Comparison of ENCODE assay signal across 8 cellular contexts in genomic region chr11:73314121-73314948, GRCh38. TPM values are rescaled to one million over a fixed set of nuclear protein-coding genes. Genes with fewer than 3 reads are reported as not detected.
A peak's percentile ranks its signal among the peaks of the same experiment; 100 is the strongest.
DNase-seq lines count a peak whose midpoint lies in the region; ATAC-seq, FAIRE-seq and TF ChIP-seq lines count a peak whose summit lies in the region.

No MANE protein-coding gene starts in this region.

- H3K27me3 Mint-ChIP-seq in activated T-helper 2 cell treated with anti-CD3 and anti-CD28 coated beads, Interferon-gamma antibody, Interleukin-2, Interleukin-4, amounts not matched to agents 10 μg/mL and 5 μg/mL and 100 μg/mL, durations not matched to agents 14 hours and 24 hours and 36 hours (ENCODE audit: low read depth), result peaks cover 24% of the 10 kb centered on the region

- intact Hi-C loops in sigmoid colon (cut with DNase I), result no loop called here
- intact Hi-C loops in activated T-helper 2 cell treated with anti-CD3 and anti-CD28 coated beads, Interferon-gamma antibody, Interleukin-2, Interleukin-4, amounts not matched to agents 10 μg/mL and 5 μg/mL and 100 μg/mL, durations not matched to agents 14 hours and 24 hours and 36 hours (cut with micrococcal nuclease), result no loop called here

- peak overlapping the region; percentile 99 for H3K4me2 ChIP-seq in SK-N-SH

- H3K36me3 ChIP-seq in SK-N-SH (replicated peaks in 1 of 2; ENCODE audit: control insufficient read depth in 1 of 2, insufficient read depth in 2 of 2, low read length in 1 of 2) (peaks cover 3 to 15% of the 10 kb centered on the region in 2 experiments), cardiac muscle cell (no peaks in the 10 kb centered on the region), sigmoid colon (no peaks in the 10 kb centered on the region)

- no peaks in the 10 kb centered on the region for H3K9me2 ChIP-seq in SK-N-SH

- H3K27ac Mint-ChIP-seq in activated T-helper 2 cell treated with anti-CD3 and anti-CD28 coated beads, Interferon-gamma antibody, Interleukin-2, Interleukin-4, amounts not matched to agents 10 μg/mL and 5 μg/mL and 100 μg/mL, durations not matched to agents 14 hours and 24 hours and 36 hours, result no peak overlapping the region

- no peak for ATAC-seq in HG02973 (IDR thresholded peaks at IDR 0.05; ENCODE audit: unreplicated experiment)

- peaks cover 78 to 79% of the 10 kb centered on the region in 2 experiments; a peak in 3 of 4 replicates for H3K4me1 ChIP-seq in SK-N-SH (ENCODE audit: control insufficient read depth in 1 of 2, insufficient read depth in 2 of 2, low read depth in 1 of 2, low read length in 1 of 2)
- peaks cover 56% of the 10 kb centered on the region for H3K4me1 ChIP-seq in cardiac muscle cell (ENCODE audit: low read depth)
- peaks cover 3 to 100% (median 98%) of the 10 kb centered on the region in 4 donors for H3K4me1 ChIP-seq in sigmoid colon

- POLR2A ChIA-PET in SK-N-SH (lab: Yijun Ruan, JAX), result interaction anchor here (0.6 kb wide), 1 partner anchor 21 kb away, joined by 3 read pairs; no protein-coding TSS in a partner anchor

- TF ChIP-seq POLR2A in sigmoid colon (IDR thresholded peaks at IDR 0.05), result no peak

- H2AFZ ChIP-seq in SK-N-SH (ENCODE audit: low read depth), result no peak overlapping the region

- no peak overlapping the region for H3K4me3 Mint-ChIP-seq in activated T-helper 2 cell treated with anti-CD3 and anti-CD28 coated beads, Interferon-gamma antibody, Interleukin-2, Interleukin-4, amounts not matched to agents 10 μg/mL and 5 μg/mL and 100 μg/mL, durations not matched to agents 14 hours and 24 hours and 36 hours (ENCODE audit: low read depth)

- WGBS in SK-N-SH (ENCODE audit: low lambda C conversion rate), result 55% methylated on average over 6 of the region's 11 CpGs
- 68 to 76% methylated on average over 11 of the region's 11 CpGs for WGBS in sigmoid colon, 2 donors

- H3K4me1 Mint-ChIP-seq in activated T-helper 2 cell treated with anti-CD3 and anti-CD28 coated beads, Interferon-gamma antibody, Interleukin-2, Interleukin-4, amounts not matched to agents 10 μg/mL and 5 μg/mL and 100 μg/mL, durations not matched to agents 14 hours and 24 hours and 36 hours (ENCODE audit: low read depth), result peaks cover 10% of the 10 kb centered on the region

- TF ChIP-seq RAD21 in SK-N-SH (IDR thresholded peaks at IDR 0.05; ENCODE audit: low read length), result no peak

- H3F3A ChIP-seq in SK-N-SH (replicated peaks; ENCODE audit: insufficient read depth), result no peaks in the 10 kb centered on the region

- H3K9me3 ChIP-seq in SK-N-SH (no peaks in the 10 kb centered on the region), cardiac muscle cell (ENCODE audit: low read depth) (no peaks in the 10 kb centered on the region), sigmoid colon (no peaks in the 10 kb centered on the region)

- peak overlapping the region; percentile 54 to 82 for H3K27ac ChIP-seq in SK-N-SH (ENCODE audit: low read depth in 2 of 2, low read length in 1 of 2)
- H3K27ac ChIP-seq in cardiac muscle cell, result peak overlapping the region; percentile 97
- peak overlapping the region; percentile 94 to 100 (median 98) for H3K27ac ChIP-seq in sigmoid colon

- no peak for TF ChIP-seq EP300 in SK-N-SH (IDR thresholded peaks at IDR 0.05; ENCODE audit: borderline replicate concordance in 1 of 2, low read depth in 1 of 2, low read length in 1 of 2)
- no peak for TF ChIP-seq EP300 in sigmoid colon (IDR thresholded peaks at IDR 0.05)

- TF ChIP-seq CTCF in SK-N-SH (IDR thresholded peaks at IDR 0.05) (no peak; the same call in 1 of the 2 replicates), cardiac muscle cell (IDR thresholded peaks at IDR 0.05; ENCODE audit: low read depth, low read length) (no peak), sigmoid colon (IDR thresholded peaks at IDR 0.05) (no peak)

- peaks cover 100% of the 10 kb centered on the region for H3K79me2 ChIP-seq in SK-N-SH (ENCODE audit: insufficient read depth)

- in situ Hi-C loops in G401 (cut with HindIII; ENCODE audit: low sequenced_read_pairs), result no loop called here

- CTCF ChIA-PET in SK-N-SH (lab: Yijun Ruan, JAX), result interaction anchor here (1.0 to 17.6 kb wide), 6 partner anchors 9 to 79 kb away, joined by 3 to 395 read pairs (median 6); no protein-coding TSS in a partner anchor

- FAIRE-seq in GM19239 (lab: Jason Lieb, UNC), result peak; percentile 86

- DNase-seq in GM19239 (ENCODE audit: insufficient read length, low spot score) (no peak), SK-N-SH (no peak), cardiac muscle cell (ENCODE audit: low read depth in 1 of 2, low spot score in 1 of 2) (peak; percentile 80 to 81), sigmoid colon (peak; percentile 67), NCI-H774 (lab: John Stamatoyannopoulos, UW) (no peak), G401 (ENCODE audit: low spot score) (no peak)
- no peak for DNase-seq in activated T-helper 2 cell treated with anti-CD3 and anti-CD28 coated beads, Interferon-gamma antibody, Interleukin-2, Interleukin-4, amounts not matched to agents 10 μg/mL and 5 μg/mL and 100 μg/mL, durations not matched to agents 14 hours and 24 hours and 36 hours (ENCODE audit: low spot score)

- no peak overlapping the region for H3K9ac ChIP-seq in SK-N-SH

- peaks cover 94% of the 10 kb centered on the region for H4K20me1 ChIP-seq in SK-N-SH (ENCODE audit: insufficient read depth)

- H3K9me3 Mint-ChIP-seq in activated T-helper 2 cell treated with anti-CD3 and anti-CD28 coated beads, Interferon-gamma antibody, Interleukin-2, Interleukin-4, amounts not matched to agents 10 μg/mL and 5 μg/mL and 100 μg/mL, durations not matched to agents 14 hours and 24 hours and 36 hours, result no peaks in the 10 kb centered on the region

- H3K27me3 ChIP-seq in SK-N-SH (ENCODE audit: insufficient read depth) (no peaks in the 10 kb centered on the region), cardiac muscle cell (no peaks in the 10 kb centered on the region), sigmoid colon (no peaks in the 10 kb centered on the region)

- H3K4me3 ChIP-seq in SK-N-SH (ENCODE audit: low read depth in 2 of 2, low read length in 1 of 2), result peak overlapping the region in 1 of 2 experiments; percentile 86; a peak in 1 of 4 replicates
- H3K4me3 ChIP-seq in cardiac muscle cell, result peak overlapping the region; percentile 7
- peak overlapping the region in 3 of 4 donors; percentile 6 to 71 (median 59) for H3K4me3 ChIP-seq in sigmoid colon

- H3K36me3 Mint-ChIP-seq in activated T-helper 2 cell treated with anti-CD3 and anti-CD28 coated beads, Interferon-gamma antibody, Interleukin-2, Interleukin-4, amounts not matched to agents 10 μg/mL and 5 μg/mL and 100 μg/mL, durations not matched to agents 14 hours and 24 hours and 36 hours (ENCODE audit: low read depth), result no peaks in the 10 kb centered on the region

TF ChIP-seq in SK-N-SH, 30 proteins besides CTCF, POLR2A, EP300 and RAD21 (continues in another document):
- TF ChIP-seq CHD2 (IDR thresholded peaks at IDR 0.05; ENCODE audit: low read length, partially characterized antibody), result no peak
- no peak for TF ChIP-seq FOXM1 (IDR thresholded peaks at IDR 0.05; ENCODE audit: low read depth)
- no peak for TF ChIP-seq MXI1 (IDR thresholded peaks at IDR 0.05; ENCODE audit: low read depth, low read length)
- no peak for TF ChIP-seq USF1 (IDR thresholded peaks at IDR 0.05; ENCODE audit: borderline replicate concordance, low read depth)
- TF ChIP-seq MEF2A (IDR thresholded peaks at IDR 0.05; ENCODE audit: borderline replicate concordance, low read depth), result no peak
- 0 out of 2 replicates have a peak, but pooled peaks have one; percentile 23 for TF ChIP-seq MAX (IDR thresholded peaks at IDR 0.05; ENCODE audit: low read depth)
- no peak for TF ChIP-seq FOXJ3 (CRISPR knock-in tag; IDR thresholded peaks at IDR 0.05)
- no peak for TF ChIP-seq TEAD4 (IDR thresholded peaks at IDR 0.05; ENCODE audit: borderline replicate concordance, insufficient read depth)
- peak; percentile 36; the same call in 1 of the 2 replicates for TF ChIP-seq TCF12 (IDR thresholded peaks at IDR 0.05)

RNA-seq across cellular contexts. Expression of gene ARHGEF17, which starts 6.3 kb away (rescaled TPM):
- polyA plus RNA-seq in SK-N-SH (2012; rRNA removed) (45.9 and 48.4 TPM in 2 replicates), cardiac muscle cell (26.5 and 33.5 TPM in 2 replicates), sigmoid colon (10 to 100 TPM in 1 of 3 donors, 1 to 10 TPM in 2; 1.8 to 15.9 (median 2.4) TPM)
- 8.0 and 13.3 TPM in 2 replicates for polyA plus RNA-seq in SK-N-SH (2012; cell fraction: cytosol; rRNA removed)
- 273 and 324 TPM in 2 replicates for polyA plus RNA-seq in SK-N-SH (2012; cell fraction: nucleus; rRNA removed)
- total RNA-seq in cardiac muscle cell (37.2 and 60.3 TPM in 2 replicates), sigmoid colon (100 to 1,000 TPM in 1 of 4 donors, 10 to 100 TPM in 3; 38.2 to 104 (median 66.9) TPM)
- total RNA-seq in activated T-helper 2 cell treated with anti-CD3 and anti-CD28 coated beads, Interferon-gamma antibody, Interleukin-2, Interleukin-4, amounts not matched to agents 10 μg/mL and 5 μg/mL and 100 μg/mL, durations not matched to agents 14 hours and 24 hours and 36 hours, result 0.09 and 0.30 TPM in 2 replicates
- 19.9 and 31.0 TPM in 2 replicates for total RNA-seq in G401 (2014; rRNA removed; shearing (Covaris generic))

RNA-seq across cellular contexts. Expression of gene P2RY6, which starts 42.2 kb away (rescaled TPM):
- polyA plus RNA-seq in SK-N-SH (2012; rRNA removed), result 0.15 and 0.16 TPM in 2 replicates
- polyA plus RNA-seq in SK-N-SH (2012; cell fraction: cytosol; rRNA removed), result 0.09 and 0.31 TPM in 2 replicates
- 0.26 and 0.27 TPM in 2 replicates for polyA plus RNA-seq in SK-N-SH (2012; cell fraction: nucleus; rRNA removed)
- total RNA-seq in cardiac muscle cell, result 0.07 and 0.39 TPM in 2 replicates
- not detected in 2 replicates for polyA plus RNA-seq in cardiac muscle cell
- total RNA-seq in sigmoid colon, result 1 to 10 TPM in 3 of 4 donors, not detected in 1; 1.2 to 2.6 (median 2.5) TPM
- 1 to 10 TPM; 2.4 to 5.5 (median 2.5) TPM for polyA plus RNA-seq in sigmoid colon
- total RNA-seq in activated T-helper 2 cell treated with anti-CD3 and anti-CD28 coated beads, Interferon-gamma antibody, Interleukin-2, Interleukin-4, amounts not matched to agents 10 μg/mL and 5 μg/mL and 100 μg/mL, durations not matched to agents 14 hours and 24 hours and 36 hours, result not detected in 2 replicates
- not detected in 2 replicates for total RNA-seq in G401 (2014; rRNA removed; shearing (Covaris generic))

Comparison
In these comparisons a context has a peak if more than half of its experiments do, and no peak if none do; other contexts are left out.
1. DNase-seq: peak in cardiac muscle cell (2 of 2) and sigmoid colon (single experiment); none in GM19239 (single experiment), SK-N-SH (single experiment), NCI-H774 (single experiment), activated T-helper 2 cell treated with anti-CD3 and anti-CD28 coated beads, Interferon-gamma antibody, Interleukin-2, Interleukin-4, amounts not matched to agents 10 μg/mL and 5 μg/mL and 100 μg/mL, durations not matched to agents 14 hours and 24 hours and 36 hours (single experiment) and G401 (single experiment).
2. RNA of gene ARHGEF17, which starts 6.3 kb away (total RNA-seq): 38.2 to 104 TPM in sigmoid colon, 37.2 to 60.3 TPM in cardiac muscle cell and 19.9 to 31.0 TPM in G401; 0.09 to 0.30 TPM in activated T-helper 2 cell treated with anti-CD3 and anti-CD28 coated beads, Interferon-gamma antibody, Interleukin-2, Interleukin-4, amounts not matched to agents 10 μg/mL and 5 μg/mL and 100 μg/mL, durations not matched to agents 14 hours and 24 hours and 36 hours; every median in the first group is over 10 times any median in the second.
3. Peak in every context shown above with its lines, with median percentiles within 50 percentile points of each other: H3K27ac ChIP-seq.